Comparison of ENCODE assay signal across 7 cellular contexts in the genomic region with DNA sequence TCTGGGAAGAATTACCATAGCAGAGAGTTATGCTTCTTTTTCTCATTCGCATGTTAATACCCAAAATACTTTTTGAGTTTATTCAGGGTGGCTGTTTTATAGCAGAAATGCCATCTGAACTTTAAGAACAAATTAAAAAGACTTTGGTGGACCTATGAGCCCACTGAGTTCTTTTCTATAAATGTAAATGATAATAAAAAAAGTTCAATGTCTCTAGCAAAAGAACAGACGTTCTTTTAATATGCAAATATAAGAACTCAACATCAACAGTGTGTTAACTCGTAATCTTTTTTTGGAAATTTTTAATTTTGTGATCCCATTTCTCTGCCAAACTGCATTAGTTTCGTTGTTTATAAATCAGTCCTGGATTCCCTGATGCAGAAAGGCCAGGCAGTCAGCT.
"Had no signal": no experiment of that assay in that cellular context is flagged by ENCODE, and none has a peak within 500 bp of the region (broad histone marks: within the 10 kb centered on the region; RNA-seq: fewer than 3 reads in every experiment).

No MANE protein-coding gene starts in this region.

- H3K4me3 Mint-ChIP-seq: GM23338, H9, HFFc6 had no signal

- H3K9me3 Mint-ChIP-seq: GM23338 had no signal

- DNase-seq: H9, HFFc6, IMR-90, KG1 had no signal

- H3K27ac Mint-ChIP-seq: GM23338, H9, HFFc6 had no signal

- ATAC-seq: GM23338, HCT116, K562 had no signal

- H3K4me3 ChIP-seq: GM23338, K562 had no signal
